In the genomic region with DNA sequence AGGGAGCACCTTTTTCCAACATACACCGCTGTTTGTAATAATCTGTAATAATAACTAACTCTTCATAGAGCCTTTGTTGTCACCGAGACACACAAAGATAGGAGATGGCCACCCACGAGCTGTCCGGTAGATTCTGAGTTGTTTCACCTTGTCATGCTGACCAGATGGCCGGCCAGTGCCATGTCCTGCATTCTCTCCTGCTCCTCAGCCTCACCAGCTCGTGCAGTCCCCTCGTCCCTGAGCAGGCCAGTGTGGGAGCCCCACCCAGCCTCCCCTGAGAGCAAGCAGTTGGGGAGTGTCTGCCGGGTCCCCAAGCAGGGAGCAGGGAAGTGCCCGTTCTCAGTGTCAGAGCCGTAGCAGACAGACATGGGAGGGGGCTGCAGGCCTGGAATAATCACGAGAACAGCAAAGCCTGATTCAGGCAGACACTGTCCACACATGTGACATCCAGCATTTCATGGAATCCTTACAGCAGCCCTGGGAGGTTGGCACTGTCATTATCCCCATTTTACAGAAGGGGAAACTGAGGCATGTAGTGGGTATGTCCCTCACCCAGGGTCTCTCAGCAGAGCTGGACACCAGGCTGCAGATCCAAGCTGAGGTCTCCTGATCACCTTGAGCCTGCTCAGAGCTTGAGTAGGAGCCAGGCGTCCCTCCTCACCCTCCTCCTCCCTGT, we compare ENCODE assay signal across 1 cellular context.
TF ChIP-seq lines count a peak whose summit lies in the region.

No MANE protein-coding gene starts in this region.

TF ChIP-seq in HepG2, 621 proteins besides CTCF, POLR2A, EP300 and RAD21 (continued from another document and continues in another):
- TF ChIP-seq ZHX2 (IDR thresholded peaks at IDR 0.05; ENCODE audit: low read depth) (no peak), ZHX2 (CRISPR knock-in tag; IDR thresholded peaks at IDR 0.05; ENCODE audit: borderline replicate concordance) (no peak), SMC3 (IDR thresholded peaks at IDR 0.05; ENCODE audit: low read length) (no peak), RORA (CRISPR knock-in tag; IDR thresholded peaks at IDR 0.05) (no peak), ZNF788 (CRISPR knock-in tag; IDR thresholded peaks at IDR 0.05; ENCODE audit: borderline replicate concordance) (peak; percentile 31; the same call in 1 of the 2 replicates), NCOR1 (IDR thresholded peaks at IDR 0.05; ENCODE audit: borderline replicate concordance, low read length) (no peak), ZNF383 (CRISPR knock-in tag; IDR thresholded peaks at IDR 0.05; ENCODE audit: borderline replicate concordance) (peak; percentile 83; the same call in 1 of the 2 replicates), SP1 (IDR thresholded peaks at IDR 0.05) (no peak), SP1 (CRISPR knock-in tag; IDR thresholded peaks at IDR 0.05) (no peak), KAT2B (IDR thresholded peaks at IDR 0.05; ENCODE audit: borderline replicate concordance, low read depth, low read length) (no peak), ZFAT (CRISPR knock-in tag; conservative IDR thresholded peaks at IDR 0.05) (no peak), ZNF510 (CRISPR knock-in tag; IDR thresholded peaks at IDR 0.05; ENCODE audit: low read depth) (0 out of 2 replicates have a peak, but pooled peaks have one; percentile 45), CENPT (CRISPR knock-in tag; IDR thresholded peaks at IDR 0.05; ENCODE audit: low read depth) (no peak), ZNF746 (CRISPR knock-in tag; IDR thresholded peaks at IDR 0.05) (no peak), ZNF136 (CRISPR knock-in tag; IDR thresholded peaks at IDR 0.05; ENCODE audit: low read depth) (no peak), ETV6 (CRISPR knock-in tag; conservative IDR thresholded peaks at IDR 0.05) (no peak), ZNF235 (CRISPR knock-in tag; IDR thresholded peaks at IDR 0.05; ENCODE audit: borderline replicate concordance) (no peak), SCMH1 (CRISPR knock-in tag; IDR thresholded peaks at IDR 0.05; ENCODE audit: borderline replicate concordance) (no peak), THYN1 (CRISPR knock-in tag; IDR thresholded peaks at IDR 0.05; ENCODE audit: borderline replicate concordance, low read depth) (no peak), HBP1 (CRISPR knock-in tag; IDR thresholded peaks at IDR 0.05; ENCODE audit: low read depth) (no peak; the same call in 1 of the 2 replicates), ZFP62 (CRISPR knock-in tag; IDR thresholded peaks at IDR 0.05) (no peak), ZBTB20 (CRISPR knock-in tag; IDR thresholded peaks at IDR 0.05; ENCODE audit: borderline replicate concordance, low read depth) (no peak), ZNF253 (CRISPR knock-in tag; IDR thresholded peaks at IDR 0.05; ENCODE audit: borderline replicate concordance) (no peak), CEBPG (CRISPR knock-in tag; IDR thresholded peaks at IDR 0.05) (no peak), ZNF354B (CRISPR knock-in tag; IDR thresholded peaks at IDR 0.05) (0 out of 2 replicates have a peak, but pooled peaks have one; percentile 56), PRPF4 (IDR thresholded peaks at IDR 0.05; ENCODE audit: low read depth, low read length, poor library complexity, severe bottlenecking) (no peak), ZNF749 (CRISPR knock-in tag; IDR thresholded peaks at IDR 0.05; ENCODE audit: borderline replicate concordance) (no peak; the same call in 1 of the 2 replicates), ATF3 (CRISPR knock-in tag; IDR thresholded peaks at IDR 0.05) (no peak), ZNF260 (CRISPR knock-in tag; IDR thresholded peaks at IDR 0.05; ENCODE audit: borderline replicate concordance, low read depth) (no peak), TBL1XR1 (IDR thresholded peaks at IDR 0.05; ENCODE audit: borderline replicate concordance, low read length, partially characterized antibody) (no peak), HNRNPH1 (optimal IDR thresholded peaks at IDR 0.05; ENCODE audit: low read depth, low read length) (no peak), ATF1 (CRISPR knock-in tag; IDR thresholded peaks at IDR 0.05) (no peak), GZF1 (CRISPR knock-in tag; IDR thresholded peaks at IDR 0.05) (no peak), ZNF256 (CRISPR knock-in tag; conservative IDR thresholded peaks at IDR 0.05) (no peak), HCFC1 (IDR thresholded peaks at IDR 0.05; ENCODE audit: low read depth, low read length) (no peak)
- TF ChIP-seq, protein P1, sequence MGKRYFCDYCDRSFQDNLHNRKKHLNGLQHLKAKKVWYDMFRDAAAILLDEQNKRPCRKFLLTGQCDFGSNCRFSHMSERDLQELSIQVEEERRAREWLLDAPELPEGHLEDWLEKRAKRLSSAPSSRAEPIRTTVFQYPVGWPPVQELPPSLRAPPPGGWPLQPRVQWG (CRISPR knock-in tag; IDR thresholded peaks at IDR 0.05; ENCODE audit: borderline replicate concordance, low read depth), result no peak
- TF ChIP-seq, protein P2, sequence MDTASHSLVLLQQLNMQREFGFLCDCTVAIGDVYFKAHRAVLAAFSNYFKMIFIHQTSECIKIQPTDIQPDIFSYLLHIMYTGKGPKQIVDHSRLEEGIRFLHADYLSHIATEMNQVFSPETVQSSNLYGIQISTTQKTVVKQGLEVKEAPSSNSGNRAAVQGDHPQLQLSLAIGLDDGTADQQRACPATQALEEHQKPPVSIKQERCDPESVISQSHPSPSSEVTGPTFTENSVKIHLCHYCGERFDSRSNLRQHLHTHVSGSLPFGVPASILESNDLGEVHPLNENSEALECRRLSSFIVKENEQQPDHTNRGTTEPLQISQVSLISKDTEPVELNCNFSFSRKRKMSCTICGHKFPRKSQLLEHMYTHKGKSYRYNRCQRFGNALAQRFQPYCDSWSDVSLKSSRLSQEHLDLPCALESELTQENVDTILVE (CRISPR knock-in tag; IDR thresholded peaks at IDR 0.05), result no peak
- TF ChIP-seq, protein P3, sequence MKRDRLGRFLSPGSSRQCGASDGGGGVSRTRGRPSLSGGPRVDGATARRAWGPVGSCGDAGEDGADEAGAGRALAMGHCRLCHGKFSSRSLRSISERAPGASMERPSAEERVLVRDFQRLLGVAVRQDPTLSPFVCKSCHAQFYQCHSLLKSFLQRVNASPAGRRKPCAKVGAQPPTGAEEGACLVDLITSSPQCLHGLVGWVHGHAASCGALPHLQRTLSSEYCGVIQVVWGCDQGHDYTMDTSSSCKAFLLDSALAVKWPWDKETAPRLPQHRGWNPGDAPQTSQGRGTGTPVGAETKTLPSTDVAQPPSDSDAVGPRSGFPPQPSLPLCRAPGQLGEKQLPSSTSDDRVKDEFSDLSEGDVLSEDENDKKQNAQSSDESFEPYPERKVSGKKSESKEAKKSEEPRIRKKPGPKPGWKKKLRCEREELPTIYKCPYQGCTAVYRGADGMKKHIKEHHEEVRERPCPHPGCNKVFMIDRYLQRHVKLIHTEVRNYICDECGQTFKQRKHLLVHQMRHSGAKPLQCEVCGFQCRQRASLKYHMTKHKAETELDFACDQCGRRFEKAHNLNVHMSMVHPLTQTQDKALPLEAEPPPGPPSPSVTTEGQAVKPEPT (CRISPR knock-in tag; IDR thresholded peaks at IDR 0.05; ENCODE audit: low read depth), result no peak
- TF ChIP-seq, protein P4, sequence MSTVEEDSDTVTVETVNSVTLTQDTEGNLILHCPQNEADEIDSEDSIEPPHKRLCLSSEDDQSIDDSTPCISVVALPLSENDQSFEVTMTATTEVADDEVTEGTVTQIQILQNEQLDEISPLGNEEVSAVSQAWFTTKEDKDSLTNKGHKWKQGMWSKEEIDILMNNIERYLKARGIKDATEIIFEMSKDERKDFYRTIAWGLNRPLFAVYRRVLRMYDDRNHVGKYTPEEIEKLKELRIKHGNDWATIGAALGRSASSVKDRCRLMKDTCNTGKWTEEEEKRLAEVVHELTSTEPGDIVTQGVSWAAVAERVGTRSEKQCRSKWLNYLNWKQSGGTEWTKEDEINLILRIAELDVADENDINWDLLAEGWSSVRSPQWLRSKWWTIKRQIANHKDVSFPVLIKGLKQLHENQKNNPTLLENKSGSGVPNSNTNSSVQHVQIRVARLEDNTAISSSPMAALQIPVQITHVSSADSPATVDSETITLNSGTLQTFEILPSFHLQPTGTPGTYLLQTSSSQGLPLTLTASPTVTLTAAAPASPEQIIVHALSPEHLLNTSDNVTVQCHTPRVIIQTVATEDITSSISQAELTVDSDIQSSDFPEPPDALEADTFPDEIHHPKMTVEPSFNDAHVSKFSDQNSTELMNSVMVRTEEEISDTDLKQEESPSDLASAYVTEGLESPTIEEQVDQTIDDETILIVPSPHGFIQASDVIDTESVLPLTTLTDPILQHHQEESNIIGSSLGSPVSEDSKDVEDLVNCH (CRISPR knock-in tag; IDR thresholded peaks at IDR 0.05), result peak; percentile 62; the same call in 1 of the 2 replicates
- TF ChIP-seq, protein P5, sequence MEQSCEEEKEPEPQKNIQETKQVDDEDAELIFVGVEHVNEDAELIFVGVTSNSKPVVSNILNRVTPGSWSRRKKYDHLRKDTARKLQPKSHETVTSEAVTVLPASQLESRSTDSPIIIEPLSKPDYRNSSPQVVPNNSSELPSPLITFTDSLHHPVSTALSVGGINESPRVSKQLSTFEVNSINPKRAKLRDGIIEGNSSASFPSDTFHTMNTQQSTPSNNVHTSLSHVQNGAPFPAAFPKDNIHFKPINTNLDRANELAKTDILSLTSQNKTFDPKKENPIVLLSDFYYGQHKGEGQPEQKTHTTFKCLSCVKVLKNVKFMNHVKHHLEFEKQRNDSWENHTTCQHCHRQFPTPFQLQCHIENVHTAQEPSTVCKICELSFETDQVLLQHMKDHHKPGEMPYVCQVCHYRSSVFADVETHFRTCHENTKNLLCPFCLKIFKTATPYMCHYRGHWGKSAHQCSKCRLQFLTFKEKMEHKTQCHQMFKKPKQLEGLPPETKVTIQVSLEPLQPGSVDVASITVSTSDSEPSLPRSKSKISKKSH (CRISPR knock-in tag; IDR thresholded peaks at IDR 0.05; ENCODE audit: borderline replicate concordance), result peak; percentile 66; the same call in 1 of the 2 replicates
- TF ChIP-seq, protein P6, sequence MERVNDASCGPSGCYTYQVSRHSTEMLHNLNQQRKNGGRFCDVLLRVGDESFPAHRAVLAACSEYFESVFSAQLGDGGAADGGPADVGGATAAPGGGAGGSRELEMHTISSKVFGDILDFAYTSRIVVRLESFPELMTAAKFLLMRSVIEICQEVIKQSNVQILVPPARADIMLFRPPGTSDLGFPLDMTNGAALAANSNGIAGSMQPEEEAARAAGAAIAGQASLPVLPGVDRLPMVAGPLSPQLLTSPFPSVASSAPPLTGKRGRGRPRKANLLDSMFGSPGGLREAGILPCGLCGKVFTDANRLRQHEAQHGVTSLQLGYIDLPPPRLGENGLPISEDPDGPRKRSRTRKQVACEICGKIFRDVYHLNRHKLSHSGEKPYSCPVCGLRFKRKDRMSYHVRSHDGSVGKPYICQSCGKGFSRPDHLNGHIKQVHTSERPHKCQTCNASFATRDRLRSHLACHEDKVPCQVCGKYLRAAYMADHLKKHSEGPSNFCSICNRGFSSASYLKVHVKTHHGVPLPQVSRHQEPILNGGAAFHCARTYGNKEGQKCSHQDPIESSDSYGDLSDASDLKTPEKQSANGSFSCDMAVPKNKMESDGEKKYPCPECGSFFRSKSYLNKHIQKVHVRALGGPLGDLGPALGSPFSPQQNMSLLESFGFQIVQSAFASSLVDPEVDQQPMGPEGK (CRISPR knock-in tag; IDR thresholded peaks at IDR 0.05), result no peak
